In the genomic region with DNA sequence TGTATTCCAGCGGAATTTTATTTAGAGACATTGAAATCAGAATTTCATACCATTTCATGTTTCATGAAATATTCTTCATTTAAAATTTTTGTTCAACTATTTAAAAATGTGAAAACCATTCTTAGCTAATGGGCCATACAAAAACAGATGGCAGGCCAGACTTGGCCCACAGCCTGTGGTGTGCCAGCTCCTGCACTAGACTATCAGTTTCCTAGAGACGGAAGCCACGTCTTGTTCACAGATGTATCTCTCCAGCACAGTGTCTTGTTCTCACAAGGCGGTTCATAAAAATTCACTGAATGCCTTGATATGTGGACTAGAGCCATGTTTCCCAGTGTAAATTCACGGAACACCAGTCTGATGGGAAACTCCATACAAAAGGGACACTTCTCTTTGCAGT, we compare ENCODE assay signal across 13 cellular contexts.
"Had no signal": no experiment of that assay in that cellular context is flagged by ENCODE, and none has a peak within 500 bp of the region (broad histone marks: within the 10 kb centered on the region; RNA-seq: fewer than 3 reads in every experiment).

No MANE protein-coding gene starts in this region.

- H3K4me3 ChIP-seq: gastrocnemius medialis, smooth muscle cell, tibial nerve had no signal

- H3K36me3 ChIP-seq: brain microvascular endothelial cell, gastrocnemius medialis, tibial nerve had no signal

- H3K4me1 Mint-ChIP-seq: activated naive CD4-positive, alpha-beta T cell treated with anti-CD3 and anti-CD28 coated beads, Interleukin-2, amount 50 U/mL, for 24 hours; stimulated activated effector memory CD8-positive, alpha-beta T cell treated with anti-CD3 and anti-CD28 coated beads, Interleukin-12 subunit alpha, Interleukin-12 subunit beta, amount 100 ng/mL, for 72 hours had no signal

- H3K9me3 Mint-ChIP-seq: activated naive CD4-positive, alpha-beta T cell treated with anti-CD3 and anti-CD28 coated beads, Interleukin-2, amount 50 U/mL, for 24 hours; stimulated activated effector memory CD8-positive, alpha-beta T cell treated with anti-CD3 and anti-CD28 coated beads, Interleukin-12 subunit alpha, Interleukin-12 subunit beta, amount 100 ng/mL, for 72 hours had no signal

- DNase-seq: activated CD4-positive, alpha-beta T cell treated with anti-CD3 and anti-CD28 coated beads, Interleukin-2, amount 50 U/mL, for 4 hours; activated CD4-positive, CD25-positive, alpha-beta regulatory T cell treated with anti-CD3 and anti-CD28 coated beads, Interleukin-2, amount 50 U/mL, for 72 hours; activated T-cell treated with anti-CD3 and anti-CD28 coated beads, Interleukin-2, amount 50 U/mL, for 1 hour; brain microvascular endothelial cell; gastrocnemius medialis; left ventricle myocardium superior; retina; T-helper 9 cell had no signal

- H3K27ac Mint-ChIP-seq: activated naive CD4-positive, alpha-beta T cell treated with anti-CD3 and anti-CD28 coated beads, Interleukin-2, amount 50 U/mL, for 24 hours; stimulated activated effector memory CD8-positive, alpha-beta T cell treated with anti-CD3 and anti-CD28 coated beads, Interleukin-12 subunit alpha, Interleukin-12 subunit beta, amount 100 ng/mL, for 72 hours had no signal

- H3K27ac ChIP-seq: brain microvascular endothelial cell, gastrocnemius medialis, parathyroid adenoma, tibial nerve had no signal

- H3K9me3 ChIP-seq: gastrocnemius medialis, tibial nerve had no signal

- H3K4me3 Mint-ChIP-seq: activated naive CD4-positive, alpha-beta T cell treated with anti-CD3 and anti-CD28 coated beads, Interleukin-2, amount 50 U/mL, for 24 hours; stimulated activated effector memory CD8-positive, alpha-beta T cell treated with anti-CD3 and anti-CD28 coated beads, Interleukin-12 subunit alpha, Interleukin-12 subunit beta, amount 100 ng/mL, for 72 hours had no signal

- H3K27me3 ChIP-seq: brain microvascular endothelial cell, gastrocnemius medialis, tibial nerve had no signal

- H3K36me3 Mint-ChIP-seq: activated naive CD4-positive, alpha-beta T cell treated with anti-CD3 and anti-CD28 coated beads, Interleukin-2, amount 50 U/mL, for 24 hours; stimulated activated effector memory CD8-positive, alpha-beta T cell treated with anti-CD3 and anti-CD28 coated beads, Interleukin-12 subunit alpha, Interleukin-12 subunit beta, amount 100 ng/mL, for 72 hours had no signal

- ATAC-seq: gastrocnemius medialis; left ventricle myocardium superior; stimulated activated effector memory CD8-positive, alpha-beta T cell treated with anti-CD3 and anti-CD28 coated beads, Interleukin-12 subunit alpha, Interleukin-12 subunit beta, amount 100 ng/mL, for 72 hours had no signal

- H3K4me1 ChIP-seq: parathyroid adenoma had no signal
